In genomic region chr18:36752929-36753865, GRCh38 we compare ENCODE assay signal across 26 cellular contexts.
A peak's percentile ranks its signal among the peaks of the same experiment; 100 is the strongest.
DNase-seq lines count a peak whose midpoint lies in the region; ATAC-seq, FAIRE-seq and TF ChIP-seq lines count a peak whose summit lies in the region.
"Had no signal": no experiment of that assay in that cellular context is flagged by ENCODE, and none has a peak within 500 bp of the region (broad histone marks: within the 10 kb centered on the region; RNA-seq: fewer than 3 reads in every experiment).

No MANE protein-coding gene starts in this region.

- no peaks in the 10 kb centered on the region for H3K79me2 ChIP-seq in astrocyte (ENCODE audit: insufficient read depth, low read length)
- no peaks in the 10 kb centered on the region for H3K79me2 ChIP-seq in neural progenitor cell (ENCODE audit: low read depth)

- no peak for TF ChIP-seq CTCF in MCF 10A (IDR thresholded peaks at IDR 0.05; ENCODE audit: unreplicated experiment)
- TF ChIP-seq CTCF in breast epithelium (IDR thresholded peaks at IDR 0.05), result no peak
- TF ChIP-seq CTCF in astrocyte (IDR thresholded peaks at IDR 0.05; ENCODE audit: insufficient read depth, low read depth, low read length), result no peak
- no peak for TF ChIP-seq CTCF in heart left ventricle (IDR thresholded peaks at IDR 0.05)
- TF ChIP-seq CTCF in neural progenitor cell (IDR thresholded peaks at IDR 0.05), result no peak

- H3K4me1 ChIP-seq in breast epithelium, result no peaks in the 10 kb centered on the region
- peaks cover 7% of the 10 kb centered on the region for H3K4me1 ChIP-seq in astrocyte (ENCODE audit: insufficient read depth, low read length)
- peaks cover 0 to 19% (median 6%) of the 10 kb centered on the region in 12 donors for H3K4me1 ChIP-seq in heart left ventricle
- H3K4me1 ChIP-seq in neural progenitor cell, result no peaks in the 10 kb centered on the region
- H3K4me1 ChIP-seq: thyroid gland had no signal

- H3K4me3 ChIP-seq in breast epithelium, result no peak overlapping the region
- no peak overlapping the region for H3K4me3 ChIP-seq in astrocyte (ENCODE audit: insufficient read depth, low read depth, low read length)
- no peak overlapping the region for H3K4me3 ChIP-seq in heart left ventricle
- H3K4me3 ChIP-seq in neural progenitor cell, result no peak overlapping the region
- H3K4me3 ChIP-seq: dorsolateral prefrontal cortex, thyroid gland had no signal

- no peak overlapping the region for H3K4me3 Mint-ChIP-seq in MCF 10A (ENCODE audit: unreplicated experiment)
- H3K4me3 Mint-ChIP-seq in astrocyte (ENCODE audit: unreplicated experiment), result no peak overlapping the region
- no peak overlapping the region for H3K4me3 Mint-ChIP-seq in neural progenitor cell
- no peak overlapping the region for H3K4me3 Mint-ChIP-seq in activated T-cell treated with anti-CD3 and anti-CD28 coated beads, Interleukin-2, amount 50 U/mL, for 24 hours
- H3K4me3 Mint-ChIP-seq: activated CD4-positive, alpha-beta memory T cell treated with anti-CD3 and anti-CD28 coated beads for 36 hours; activated naive CD8-positive, alpha-beta T cell; CD4-positive, CD25-positive, alpha-beta regulatory T cell; memory B cell; neural crest cell; stimulated activated effector memory CD8-positive, alpha-beta T cell treated with anti-CD3 and anti-CD28 coated beads, Interleukin-12 subunit alpha, Interleukin-12 subunit beta, amount 100 ng/mL, for 72 hours; WTC11 had no signal

- H3K9ac ChIP-seq in astrocyte (ENCODE audit: low read length), result no peak overlapping the region
- no peak overlapping the region for H3K9ac ChIP-seq in neural progenitor cell

- TF ChIP-seq POLR2A in breast epithelium (IDR thresholded peaks at IDR 0.05), result no peak
- no peak for TF ChIP-seq POLR2A in heart left ventricle (IDR thresholded peaks at IDR 0.05)

- peak overlapping the region; percentile 27 for H3K27ac Mint-ChIP-seq in MCF 10A (ENCODE audit: low read depth, unreplicated experiment)
- no peak overlapping the region for H3K27ac Mint-ChIP-seq in astrocyte (ENCODE audit: unreplicated experiment)
- no peak overlapping the region for H3K27ac Mint-ChIP-seq in neural progenitor cell
- no peak overlapping the region for H3K27ac Mint-ChIP-seq in activated T-cell treated with anti-CD3 and anti-CD28 coated beads, Interleukin-2, amount 50 U/mL, for 24 hours
- H3K27ac Mint-ChIP-seq: activated CD4-positive, alpha-beta memory T cell treated with anti-CD3 and anti-CD28 coated beads for 36 hours; activated naive CD8-positive, alpha-beta T cell; CD4-positive, CD25-positive, alpha-beta regulatory T cell; memory B cell; stimulated activated effector memory CD8-positive, alpha-beta T cell treated with anti-CD3 and anti-CD28 coated beads, Interleukin-12 subunit alpha, Interleukin-12 subunit beta, amount 100 ng/mL, for 72 hours; WTC11 had no signal

- H3K9me3 Mint-ChIP-seq in MCF 10A (ENCODE audit: unreplicated experiment) (no peaks in the 10 kb centered on the region), astrocyte (ENCODE audit: unreplicated experiment) (peaks cover 6% of the 10 kb centered on the region), neural progenitor cell (peaks cover 2% of the 10 kb centered on the region)
- no peaks in the 10 kb centered on the region for H3K9me3 Mint-ChIP-seq in activated T-cell treated with anti-CD3 and anti-CD28 coated beads, Interleukin-2, amount 50 U/mL, for 24 hours
- H3K9me3 Mint-ChIP-seq: activated CD4-positive, alpha-beta memory T cell treated with anti-CD3 and anti-CD28 coated beads for 36 hours; memory B cell; neural crest cell; stimulated activated effector memory CD8-positive, alpha-beta T cell treated with anti-CD3 and anti-CD28 coated beads, Interleukin-12 subunit alpha, Interleukin-12 subunit beta, amount 100 ng/mL, for 72 hours had no signal

- CTCF ChIA-PET in MCF 10A (lab: Yijun Ruan, JAX), result interaction anchor here (0.5 to 5.5 kb wide), 2 partner anchors 66 to 494 kb away, joined by 8 to 39 read pairs; no protein-coding TSS in a partner anchor

- intact Hi-C loops in MCF 10A (cut with micrococcal nuclease) (loop anchor here (10.0 kb wide), 2 partner anchors 338 to 728 kb away; no protein-coding TSS in a partner anchor), breast epithelium (cut with DNase I; ENCODE audit: low total_unique reads) (no loop called here), heart left ventricle (cut with DNase I) (loop anchor here in 2 of 10 donors (10.0 kb wide), 2 partner anchors 288 to 458 kb away; partner anchors contain the start of gene FHOD3 (in 1 of the 2))

- 33 to 39% (median 37%) methylated on average over 3 of the region's 3 CpGs for WGBS in heart left ventricle, 4 donors

- H3K9me3 ChIP-seq in breast epithelium (no peaks in the 10 kb centered on the region), astrocyte (ENCODE audit: insufficient read depth, low read depth, low read length) (no peaks in the 10 kb centered on the region), heart left ventricle (no peaks in the 10 kb centered on the region), neural progenitor cell (ENCODE audit: low read depth) (no peaks in the 10 kb centered on the region)
- H3K9me3 ChIP-seq: thyroid gland had no signal

- peaks cover 5% of the 10 kb centered on the region for H3F3A ChIP-seq in neural progenitor cell (ENCODE audit: low read depth)

- no peaks in the 10 kb centered on the region for H3K27me3 ChIP-seq in breast epithelium
- H3K27me3 ChIP-seq in astrocyte (ENCODE audit: insufficient read depth, low read length), result no peaks in the 10 kb centered on the region
- H3K27me3 ChIP-seq in heart left ventricle, result no peaks in the 10 kb centered on the region
- no peaks in the 10 kb centered on the region for H3K27me3 ChIP-seq in neural progenitor cell
- H3K27me3 ChIP-seq: dorsolateral prefrontal cortex, thyroid gland had no signal

- no peak for DNase-seq in MCF 10A (ENCODE audit: unreplicated experiment)
- DNase-seq in breast epithelium (ENCODE audit: low spot score in 2 of 2), result no peak
- peak; percentile 75 for DNase-seq in astrocyte (ENCODE audit: low read depth)
- no peak for DNase-seq in heart left ventricle
- DNase-seq in superior temporal gyrus (ENCODE audit: extremely low spot score), result peak; percentile 31
- no peak for DNase-seq in neural progenitor cell (ENCODE audit: low spot score)
- DNase-seq in nucleus accumbens (lab: John Stamatoyannopoulos, UW), result no peak
- DNase-seq in activated T-cell treated with anti-CD3 and anti-CD28 coated beads, Interleukin-2, amount 50 U/mL, for 24 hours, result no peak
- DNase-seq: activated CD4-positive, alpha-beta memory T cell treated with anti-CD3 and anti-CD28 coated beads for 36 hours; activated T-cell treated with anti-CD3 and anti-CD28 coated beads, Interleukin-2, amount 50 U/mL, for 1 hour; CD4-positive, CD25-positive, alpha-beta regulatory T cell; DMS79; dorsolateral prefrontal cortex; islet precursor cell; NCI-H1436; stimulated activated CD4-positive, alpha-beta T cell treated with anti-CD3 and anti-CD28 coated beads, Interleukin-15, amount 100 ng/mL, for 24 hours; T-helper 1 cell; thyroid gland had no signal

- no peaks in the 10 kb centered on the region for H3K36me3 Mint-ChIP-seq in MCF 10A (ENCODE audit: insufficient read depth, unreplicated experiment)
- peaks cover 2% of the 10 kb centered on the region for H3K36me3 Mint-ChIP-seq in astrocyte (ENCODE audit: low read depth, unreplicated experiment)
- peaks cover 22% of the 10 kb centered on the region for H3K36me3 Mint-ChIP-seq in neural progenitor cell
- H3K36me3 Mint-ChIP-seq in activated T-cell treated with anti-CD3 and anti-CD28 coated beads, Interleukin-2, amount 50 U/mL, for 24 hours (ENCODE audit: low read depth), result no peaks in the 10 kb centered on the region
- H3K36me3 Mint-ChIP-seq: activated CD4-positive, alpha-beta memory T cell treated with anti-CD3 and anti-CD28 coated beads for 36 hours; activated naive CD8-positive, alpha-beta T cell; CD4-positive, CD25-positive, alpha-beta regulatory T cell; memory B cell; stimulated activated effector memory CD8-positive, alpha-beta T cell treated with anti-CD3 and anti-CD28 coated beads, Interleukin-12 subunit alpha, Interleukin-12 subunit beta, amount 100 ng/mL, for 72 hours; WTC11 had no signal

- H3K36me3 ChIP-seq in breast epithelium (no peaks in the 10 kb centered on the region), astrocyte (ENCODE audit: insufficient read depth, low read length) (no peaks in the 10 kb centered on the region), heart left ventricle (peaks cover 0 to 8% (median 0%) of the 10 kb centered on the region in 9 donors), neural progenitor cell (no peaks in the 10 kb centered on the region)
- H3K36me3 ChIP-seq: thyroid gland had no signal

- peak; percentile 21 to 44 (median 30) for ATAC-seq in heart left ventricle
- ATAC-seq: stimulated activated effector memory CD8-positive, alpha-beta T cell treated with anti-CD3 and anti-CD28 coated beads, Interleukin-12 subunit alpha, Interleukin-12 subunit beta, amount 100 ng/mL, for 72 hours; WTC11 had no signal

- H2AFZ ChIP-seq in astrocyte (ENCODE audit: low read depth, low read length) (no peak overlapping the region), neural progenitor cell (replicated peaks) (no peak overlapping the region)

- no peak for FAIRE-seq in astrocyte (lab: Jason Lieb, UNC)
- FAIRE-seq: A204.1, bronchial epithelial cell had no signal

- no peak overlapping the region for H3K4me2 ChIP-seq in astrocyte (ENCODE audit: low read length)
- H3K4me2 ChIP-seq in neural progenitor cell, result no peak overlapping the region

- H4K20me1 ChIP-seq in astrocyte (ENCODE audit: insufficient read depth, low read length), result no peaks in the 10 kb centered on the region
- no peaks in the 10 kb centered on the region for H4K20me1 ChIP-seq in neural progenitor cell (ENCODE audit: low read depth)

- H3K4me1 Mint-ChIP-seq in MCF 10A (ENCODE audit: insufficient read depth, unreplicated experiment) (peaks cover 11% of the 10 kb centered on the region), astrocyte (ENCODE audit: low read depth, unreplicated experiment) (peaks cover 7% of the 10 kb centered on the region), neural progenitor cell (no peaks in the 10 kb centered on the region)
- H3K4me1 Mint-ChIP-seq in activated T-cell treated with anti-CD3 and anti-CD28 coated beads, Interleukin-2, amount 50 U/mL, for 24 hours (ENCODE audit: low read depth), result no peaks in the 10 kb centered on the region
- H3K4me1 Mint-ChIP-seq: CD4-positive, CD25-positive, alpha-beta regulatory T cell; memory B cell; neural crest cell; stimulated activated effector memory CD8-positive, alpha-beta T cell treated with anti-CD3 and anti-CD28 coated beads, Interleukin-12 subunit alpha, Interleukin-12 subunit beta, amount 100 ng/mL, for 72 hours; WTC11 had no signal

- H3K27me3 Mint-ChIP-seq in MCF 10A (ENCODE audit: insufficient read depth, unreplicated experiment), result no peaks in the 10 kb centered on the region
- no peaks in the 10 kb centered on the region for H3K27me3 Mint-ChIP-seq in astrocyte (ENCODE audit: low read depth, unreplicated experiment)
- no peaks in the 10 kb centered on the region for H3K27me3 Mint-ChIP-seq in neural progenitor cell (ENCODE audit: insufficient read depth, low read depth)
- H3K27me3 Mint-ChIP-seq in activated T-cell treated with anti-CD3 and anti-CD28 coated beads, Interleukin-2, amount 50 U/mL, for 24 hours, result peaks cover 12% of the 10 kb centered on the region

- H3K27ac ChIP-seq in breast epithelium (no peak overlapping the region), astrocyte (ENCODE audit: low read depth, low read length) (no peak overlapping the region), heart left ventricle (peak overlapping the region in 8 of 12 donors; percentile 6 to 66 (median 52)), neural progenitor cell (no peak overlapping the region)
- H3K27ac ChIP-seq: RWPE1, thyroid gland had no signal

- BruUV-seq in MCF 10A (replicated peaks; lab: Mats Ljungman, UMichigan), result no TSS peak

- POLR2A ChIA-PET in MCF 10A (lab: Yijun Ruan, JAX), result interaction anchor here (0.5 to 0.7 kb wide), 2 partner anchors 84 to 322 kb away, joined by 3 to 6 read pairs; no protein-coding TSS in a partner anchor

Comparison
In these comparisons a context has a peak if more than half of its experiments do, and no peak if none do; other contexts are left out.
1. DNase-seq: peak in astrocyte (single experiment) and superior temporal gyrus (single experiment); none in MCF 10A (single experiment), breast epithelium (0 of 2), heart left ventricle (0 of 5), neural progenitor cell (single experiment), nucleus accumbens (0 of 56) and activated T-cell treated with anti-CD3 and anti-CD28 coated beads, Interleukin-2, amount 50 U/mL, for 24 hours (single experiment).
2. H3K27ac ChIP-seq: peak in heart left ventricle (8 of 12); none in breast epithelium (0 of 2), astrocyte (single experiment) and neural progenitor cell (single experiment).